In the genomic region with DNA sequence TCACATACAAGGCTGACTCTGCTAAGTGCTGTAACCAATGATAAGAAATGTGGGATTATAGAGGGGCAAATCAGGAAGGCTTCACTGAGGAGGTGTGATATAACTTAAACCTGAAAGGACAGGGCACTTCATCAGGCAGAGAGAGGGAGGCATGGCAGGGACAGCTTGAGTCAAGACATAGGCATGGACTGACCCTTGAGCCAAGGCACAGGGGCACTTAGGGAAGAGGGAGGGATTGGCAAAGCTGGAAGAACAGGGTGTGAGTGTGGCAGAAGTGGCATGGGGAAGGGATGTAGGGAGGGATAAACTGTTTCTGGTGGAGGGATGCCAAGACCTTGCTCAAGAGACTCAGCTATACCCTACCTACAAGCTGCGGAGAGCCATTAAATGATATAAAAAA, we compare ENCODE assay signal across 21 cellular contexts.
DNase-seq lines count a peak whose midpoint lies in the region; ATAC-seq and TF ChIP-seq lines count a peak whose summit lies in the region.
"Had no signal": no experiment of that assay in that cellular context is flagged by ENCODE, and none has a peak within 500 bp of the region (broad histone marks: within the 10 kb centered on the region; RNA-seq: fewer than 3 reads in every experiment).

No MANE protein-coding gene starts in this region.

- H3K4me1 ChIP-seq in esophagus muscularis mucosa (peaks cover 62 to 82% (median 79%) of the 10 kb centered on the region in 4 donors), muscle layer of duodenum (ENCODE audit: control insufficient read depth in 1 of 2, insufficient read depth in 2 of 2, low read length in 2 of 2) (peaks cover 39 to 58% of the 10 kb centered on the region in 2 donors)
- H3K4me1 ChIP-seq in CD8-positive, alpha-beta T cell (ENCODE audit: insufficient read depth, low read length) = no peaks in the 10 kb centered on the region

- ATAC-seq in activated naive CD8-positive, alpha-beta T cell treated with anti-CD3 and anti-CD28 coated beads, Interleukin-2, amount 50 U/mL, for 24 hours = no peak
- ATAC-seq in CD8-positive, alpha-beta T cell = no peak
- ATAC-seq: stimulated activated effector memory CD8-positive, alpha-beta T cell treated with anti-CD3 and anti-CD28 coated beads, Interleukin-12 subunit alpha, Interleukin-12 subunit beta, amount 100 ng/mL, for 72 hours; WTC11 had no signal

- CTCF ChIA-PET in CD8-positive, alpha-beta T cell (lab: Charles Lee) = no interaction called here

- no peak for TF ChIP-seq POLR2A in esophagus muscularis mucosa (IDR thresholded peaks at IDR 0.05; ENCODE audit: low read depth)

- H3K27me3 ChIP-seq in esophagus muscularis mucosa (no peaks in the 10 kb centered on the region), muscle layer of duodenum (ENCODE audit: low read depth, low read length) (no peaks in the 10 kb centered on the region)
- no peaks in the 10 kb centered on the region for H3K27me3 ChIP-seq in CD8-positive, alpha-beta T cell (ENCODE audit: insufficient read depth, low read length)
- H3K27me3 ChIP-seq: ascending aorta had no signal

- no peaks in the 10 kb centered on the region for H3K27me3 Mint-ChIP-seq in type B pancreatic cell
- peaks cover 21% of the 10 kb centered on the region for H3K27me3 Mint-ChIP-seq in activated naive CD8-positive, alpha-beta T cell treated with anti-CD3 and anti-CD28 coated beads, Interleukin-2, amount 50 U/mL, for 24 hours
- H3K27me3 Mint-ChIP-seq in CD8-positive, alpha-beta T cell (ENCODE audit: low read depth) = peaks cover 22% of the 10 kb centered on the region

- 67% methylated on average over 1 of the region's 1 CpG for WGBS in esophagus muscularis mucosa

- no peak for TF ChIP-seq EP300 in esophagus muscularis mucosa (IDR thresholded peaks at IDR 0.05)

- DNase-seq in DMS 273 (lab: John Stamatoyannopoulos, UW; ENCODE audit: unreplicated experiment) (peak; percentile 14), DMS 273 treated with DMSO at 0.1 percent for 48 hours (lab: John Stamatoyannopoulos, UW) (no peak), esophagus muscularis mucosa (ENCODE audit: extremely low spot score) (no peak), type B pancreatic cell (ENCODE audit: extremely low spot score, unreplicated experiment) (no peak), glomerular visceral epithelial cell (ENCODE audit: extremely low spot score) (no peak)
- DNase-seq in activated naive CD8-positive, alpha-beta T cell treated with anti-CD3 and anti-CD28 coated beads, Interleukin-2, amount 50 U/mL, for 24 hours = no peak
- DNase-seq in CD8-positive, alpha-beta T cell = no peak
- DNase-seq: activated CD4-positive, alpha-beta T cell treated with anti-CD3 and anti-CD28 coated beads, Interleukin-2, amount 50 U/mL, for 1 hour; CD4-positive, CD25-positive, alpha-beta regulatory T cell; central memory CD4-positive, alpha-beta T cell; hypothalamus; NCI-H1092 treated with DMSO at 0.1 percent for 48 hours; NCI-H187 treated with DMSO at 0.1 percent for 48 hours; NCI-H345 had no signal

- TF ChIP-seq CTCF in esophagus muscularis mucosa (IDR thresholded peaks at IDR 0.05) = no peak
- TF ChIP-seq CTCF in type B pancreatic cell (conservative IDR thresholded peaks at IDR 0.05) = no peak
- no peak for TF ChIP-seq CTCF in CD8-positive, alpha-beta T cell (IDR thresholded peaks at IDR 0.05)

- H3K36me3 Mint-ChIP-seq in type B pancreatic cell = peaks cover 16% of the 10 kb centered on the region
- no peaks in the 10 kb centered on the region for H3K36me3 Mint-ChIP-seq in activated naive CD8-positive, alpha-beta T cell treated with anti-CD3 and anti-CD28 coated beads, Interleukin-2, amount 50 U/mL, for 24 hours (ENCODE audit: low read depth)
- no peaks in the 10 kb centered on the region for H3K36me3 Mint-ChIP-seq in CD8-positive, alpha-beta T cell
- H3K36me3 Mint-ChIP-seq: activated naive CD4-positive, alpha-beta T cell treated with anti-CD3 and anti-CD28 coated beads, Interleukin-2, amount 50 U/mL, for 24 hours; CD4-positive, CD25-positive, alpha-beta regulatory T cell; stimulated activated effector memory CD8-positive, alpha-beta T cell treated with anti-CD3 and anti-CD28 coated beads, Interleukin-12 subunit alpha, Interleukin-12 subunit beta, amount 100 ng/mL, for 72 hours; WTC11 had no signal

- peak overlapping the region; percentile 1 for H3K27ac Mint-ChIP-seq in type B pancreatic cell
- H3K27ac Mint-ChIP-seq in activated naive CD8-positive, alpha-beta T cell treated with anti-CD3 and anti-CD28 coated beads, Interleukin-2, amount 50 U/mL, for 24 hours = no peak overlapping the region
- H3K27ac Mint-ChIP-seq in CD8-positive, alpha-beta T cell = no peak overlapping the region
- H3K27ac Mint-ChIP-seq: activated naive CD4-positive, alpha-beta T cell treated with anti-CD3 and anti-CD28 coated beads, Interleukin-2, amount 50 U/mL, for 24 hours; CD4-positive, CD25-positive, alpha-beta regulatory T cell; stimulated activated effector memory CD8-positive, alpha-beta T cell treated with anti-CD3 and anti-CD28 coated beads, Interleukin-12 subunit alpha, Interleukin-12 subunit beta, amount 100 ng/mL, for 72 hours; WTC11 had no signal

- no peak overlapping the region for H3K4me3 ChIP-seq in esophagus muscularis mucosa
- no peak overlapping the region for H3K4me3 ChIP-seq in muscle layer of duodenum (ENCODE audit: low read depth in 1 of 2, low read length in 2 of 2)
- no peak overlapping the region for H3K4me3 ChIP-seq in CD8-positive, alpha-beta T cell (ENCODE audit: low read depth, low read length)
- H3K4me3 ChIP-seq: ascending aorta, skin epidermis had no signal

- no peak overlapping the region for H3K4me3 Mint-ChIP-seq in type B pancreatic cell
- H3K4me3 Mint-ChIP-seq in activated naive CD8-positive, alpha-beta T cell treated with anti-CD3 and anti-CD28 coated beads, Interleukin-2, amount 50 U/mL, for 24 hours = no peak overlapping the region
- no peak overlapping the region for H3K4me3 Mint-ChIP-seq in CD8-positive, alpha-beta T cell
- H3K4me3 Mint-ChIP-seq: activated naive CD4-positive, alpha-beta T cell treated with anti-CD3 and anti-CD28 coated beads, Interleukin-2, amount 50 U/mL, for 24 hours; CD4-positive, CD25-positive, alpha-beta regulatory T cell; stimulated activated effector memory CD8-positive, alpha-beta T cell treated with anti-CD3 and anti-CD28 coated beads, Interleukin-12 subunit alpha, Interleukin-12 subunit beta, amount 100 ng/mL, for 72 hours; WTC11 had no signal

- H3K27ac ChIP-seq in esophagus muscularis mucosa (replicated peaks in 1 of 4) = peak overlapping the region; percentile 78 to 88 (median 82)
- H3K27ac ChIP-seq in muscle layer of duodenum (ENCODE audit: low read length) = peak overlapping the region; percentile 17
- H3K27ac ChIP-seq in CD8-positive, alpha-beta T cell (ENCODE audit: low read depth, low read length) = no peak overlapping the region
- H3K27ac ChIP-seq: 22Rv1, ascending aorta had no signal

- no peaks in the 10 kb centered on the region for H3K9me3 ChIP-seq in esophagus muscularis mucosa
- H3K9me3 ChIP-seq in muscle layer of duodenum (ENCODE audit: control insufficient read depth in 1 of 2, low read length in 2 of 2) = no peaks in the 10 kb centered on the region
- no peaks in the 10 kb centered on the region for H3K9me3 ChIP-seq in CD8-positive, alpha-beta T cell (ENCODE audit: low read length)
- H3K9me3 ChIP-seq: ascending aorta had no signal

- POLR2A ChIA-PET in CD8-positive, alpha-beta T cell (lab: Charles Lee) = no interaction called here

- no peaks in the 10 kb centered on the region for H3K9me3 Mint-ChIP-seq in type B pancreatic cell
- H3K9me3 Mint-ChIP-seq in activated naive CD8-positive, alpha-beta T cell treated with anti-CD3 and anti-CD28 coated beads, Interleukin-2, amount 50 U/mL, for 24 hours = no peaks in the 10 kb centered on the region
- H3K9me3 Mint-ChIP-seq in CD8-positive, alpha-beta T cell = no peaks in the 10 kb centered on the region
- H3K9me3 Mint-ChIP-seq: activated naive CD4-positive, alpha-beta T cell treated with anti-CD3 and anti-CD28 coated beads, Interleukin-2, amount 50 U/mL, for 24 hours; CD4-positive, CD25-positive, alpha-beta regulatory T cell; stimulated activated effector memory CD8-positive, alpha-beta T cell treated with anti-CD3 and anti-CD28 coated beads, Interleukin-12 subunit alpha, Interleukin-12 subunit beta, amount 100 ng/mL, for 72 hours; WTC11 had no signal

- H3K36me3 ChIP-seq in esophagus muscularis mucosa = no peaks in the 10 kb centered on the region
- no peaks in the 10 kb centered on the region for H3K36me3 ChIP-seq in muscle layer of duodenum (ENCODE audit: control insufficient read depth in 1 of 2, insufficient read depth in 2 of 2, low read length in 2 of 2)
- H3K36me3 ChIP-seq in CD8-positive, alpha-beta T cell (ENCODE audit: insufficient read depth, low read length) = no peaks in the 10 kb centered on the region
- H3K36me3 ChIP-seq: ascending aorta had no signal

- intact Hi-C loops in esophagus muscularis mucosa (cut with DNase I) = no loop called here
- intact Hi-C loops in CD8-positive, alpha-beta T cell (cut with DNase I, micrococcal nuclease) = no loop called here

- peaks cover 97% of the 10 kb centered on the region for H3K4me1 Mint-ChIP-seq in type B pancreatic cell (ENCODE audit: unreplicated experiment)
- H3K4me1 Mint-ChIP-seq in activated naive CD8-positive, alpha-beta T cell treated with anti-CD3 and anti-CD28 coated beads, Interleukin-2, amount 50 U/mL, for 24 hours = no peaks in the 10 kb centered on the region
- H3K4me1 Mint-ChIP-seq in CD8-positive, alpha-beta T cell (ENCODE audit: low read depth) = no peaks in the 10 kb centered on the region
- H3K4me1 Mint-ChIP-seq: activated naive CD4-positive, alpha-beta T cell treated with anti-CD3 and anti-CD28 coated beads, Interleukin-2, amount 50 U/mL, for 24 hours; CD4-positive, CD25-positive, alpha-beta regulatory T cell; stimulated activated effector memory CD8-positive, alpha-beta T cell treated with anti-CD3 and anti-CD28 coated beads, Interleukin-12 subunit alpha, Interleukin-12 subunit beta, amount 100 ng/mL, for 72 hours had no signal
